In the genomic region with DNA sequence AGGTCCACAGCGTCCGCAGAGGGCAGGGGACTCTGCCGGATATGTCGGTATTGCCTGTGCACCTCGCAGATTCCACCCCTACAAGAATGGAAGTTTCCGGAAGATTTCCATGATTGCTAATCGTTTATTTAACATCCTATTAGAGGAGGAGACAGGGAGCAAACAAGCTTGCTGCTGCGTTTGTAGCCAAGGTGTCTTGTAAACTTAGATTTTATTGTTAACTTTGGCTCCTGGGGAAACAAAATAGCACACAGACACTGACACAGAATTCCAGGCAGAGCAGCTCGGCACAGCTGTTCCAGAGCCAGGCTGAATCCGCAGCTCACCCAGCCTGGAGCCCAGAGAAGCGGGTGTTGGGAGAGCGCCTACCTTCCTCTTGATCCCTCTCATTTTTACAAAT, we compare ENCODE assay signal across 25 cellular contexts.
"Had no signal": no experiment of that assay in that cellular context is flagged by ENCODE, and none has a peak within 500 bp of the region (broad histone marks: within the 10 kb centered on the region; RNA-seq: fewer than 3 reads in every experiment).

No MANE protein-coding gene starts in this region.

- DNase-seq: activated CD4-positive, alpha-beta T cell treated with anti-CD3 and anti-CD28 coated beads for 4 hours; activated CD8-positive, alpha-beta memory T cell treated with anti-CD3 and anti-CD28 coated beads, Interleukin-2, amount 50 U/mL, for 4 hours; activated CD8-positive, alpha-beta T cell treated with anti-CD3 and anti-CD28 coated beads for 36 hours; activated naive CD4-positive, alpha-beta T cell treated with anti-CD3 and anti-CD28 coated beads, Interleukin-2, amount 50 U/mL, for 16 hours; activated naive CD8-positive, alpha-beta T cell treated with anti-CD3 and anti-CD28 coated beads, Interleukin-2, amount 10 ng/mL, durations not matched to agents 7 days and 5 days; aorta; Kasumi-1; NCI-H1048; NCI-H146; NCI-H187 treated with DMSO at 0.1 percent for 48 hours; NCI-H345; NCI-H510A; NCI-H69; NK-92 treated with Interleukin-12 subunit alpha and Interleukin-12 subunit beta, amount 100 ng/mL, for 24 hours; OCI-M1; RPMI8226; T-cell; T-helper 2 cell; T1000; WERI-Rb-1 had no signal

- H3K27ac Mint-ChIP-seq: activated CD8-positive, alpha-beta T cell treated with anti-CD3 and anti-CD28 coated beads for 36 hours; activated naive CD8-positive, alpha-beta T cell treated with anti-CD3 and anti-CD28 coated beads, Interleukin-2, amount 10 ng/mL, durations not matched to agents 7 days and 5 days; T-cell had no signal

- H3K27ac ChIP-seq: adrenal gland, SK-N-MC, WERI-Rb-1 had no signal

- ATAC-seq: activated CD8-positive, alpha-beta T cell treated with anti-CD3 and anti-CD28 coated beads for 36 hours; K562; Panc1; Right ventricle myocardium inferior; T-cell had no signal

- H3K9me3 Mint-ChIP-seq: activated CD8-positive, alpha-beta T cell treated with anti-CD3 and anti-CD28 coated beads for 36 hours; activated naive CD8-positive, alpha-beta T cell treated with anti-CD3 and anti-CD28 coated beads, Interleukin-2, amount 10 ng/mL, durations not matched to agents 7 days and 5 days; T-cell had no signal

- H3K4me3 Mint-ChIP-seq: activated CD8-positive, alpha-beta T cell treated with anti-CD3 and anti-CD28 coated beads for 36 hours; activated naive CD8-positive, alpha-beta T cell treated with anti-CD3 and anti-CD28 coated beads, Interleukin-2, amount 10 ng/mL, durations not matched to agents 7 days and 5 days; T-cell had no signal

- H3K4me3 ChIP-seq: adrenal gland, K562, SK-N-MC had no signal

- H3K36me3 Mint-ChIP-seq: activated naive CD8-positive, alpha-beta T cell treated with anti-CD3 and anti-CD28 coated beads, Interleukin-2, amount 10 ng/mL, durations not matched to agents 7 days and 5 days; T-cell had no signal

- H3K27me3 Mint-ChIP-seq: activated CD8-positive, alpha-beta T cell treated with anti-CD3 and anti-CD28 coated beads for 36 hours had no signal

- H3K4me1 Mint-ChIP-seq: activated naive CD8-positive, alpha-beta T cell treated with anti-CD3 and anti-CD28 coated beads, Interleukin-2, amount 10 ng/mL, durations not matched to agents 7 days and 5 days; T-cell had no signal

- H3K4me1 ChIP-seq: adrenal gland had no signal

- H3K9me3 ChIP-seq: adrenal gland had no signal

- H3K27me3 ChIP-seq: adrenal gland had no signal

- H3K36me3 ChIP-seq: adrenal gland, WERI-Rb-1 had no signal

- FAIRE-seq: K562 had no signal
